Comparison of ENCODE assay signal across 8 cellular contexts in the genomic region with DNA sequence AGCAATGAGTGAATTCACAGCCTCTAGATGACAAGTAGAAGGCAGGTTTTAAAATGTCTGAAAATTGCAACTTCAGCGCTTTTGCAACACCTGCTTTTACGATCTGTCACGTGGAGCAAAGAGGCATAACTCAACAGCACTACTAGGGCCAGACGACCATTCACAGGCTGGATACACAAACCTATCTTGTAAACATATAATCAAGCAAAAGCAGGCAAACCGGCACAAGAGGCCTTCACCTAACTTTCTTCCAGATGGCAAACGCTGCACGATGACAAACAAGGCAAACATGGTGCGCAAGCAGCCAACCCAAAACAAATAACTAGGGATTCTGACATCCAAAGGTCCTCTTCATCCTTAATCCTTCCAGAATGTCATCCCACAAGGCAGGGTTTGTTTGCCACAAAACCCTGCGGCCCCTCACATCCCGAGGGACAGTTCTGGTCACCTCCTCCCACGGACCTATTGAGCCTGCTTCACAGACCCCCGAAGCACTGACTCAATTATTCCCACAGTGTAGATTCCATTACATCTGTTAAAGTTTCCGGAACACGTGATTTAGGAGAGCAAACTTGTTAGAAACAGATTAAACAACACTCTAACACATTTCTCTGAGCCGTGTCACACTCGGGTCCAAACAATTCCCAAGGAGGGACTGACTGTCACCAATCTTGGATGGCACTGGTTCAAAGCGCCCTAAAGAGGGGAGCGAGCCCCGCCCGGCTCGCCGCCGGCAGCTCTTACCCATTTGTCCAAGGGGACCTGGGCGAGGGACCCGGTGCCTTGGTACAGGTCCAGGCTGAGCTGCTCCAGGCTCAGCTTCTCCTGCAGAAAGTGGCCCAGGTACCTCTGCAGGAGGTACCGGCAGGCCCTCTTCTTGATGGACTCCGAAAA. TPM values are rescaled to one million over a fixed set of nuclear protein-coding genes. Genes with fewer than 3 reads are reported as not detected.
DNase-seq lines count a peak whose midpoint lies in the region; ATAC-seq and TF ChIP-seq lines count a peak whose summit lies in the region.

No MANE protein-coding gene starts in this region.

- peak overlapping the region; percentile 93 for H2AFZ ChIP-seq in osteoblast (ENCODE audit: low read length)

- no peaks in the 10 kb centered on the region for H3K9me3 ChIP-seq in RWPE2 (ENCODE audit: severe bottlenecking)
- H3K9me3 ChIP-seq in osteoblast (ENCODE audit: low read depth, low read length), result no peaks in the 10 kb centered on the region
- H3K9me3 ChIP-seq in uterus, result no peaks in the 10 kb centered on the region

- peak; percentile 59 for DNase-seq in CD1c-positive myeloid dendritic cell (ENCODE audit: extremely low spot score)
- DNase-seq in HuH-7 (ENCODE audit: low spot score), result peak; percentile 37
- no peak for DNase-seq in RWPE2 (ENCODE audit: low spot score)
- peak; percentile 24 for DNase-seq in activated gamma-delta T cell treated with anti-CD3 and anti-CD28 coated beads, Interleukin-2, amount 50 U/mL, for 16 hours (ENCODE audit: low read depth)
- DNase-seq in germinal center (ENCODE audit: low spot score), result peak; percentile 17
- DNase-seq in osteoblast (ENCODE audit: insufficient read length, low spot score, missing footprints), result peak; percentile 76
- peak in 1 of 2 donors; percentile 31 for DNase-seq in uterus

- ATAC-seq in GM19467 (IDR thresholded peaks at IDR 0.05; ENCODE audit: unreplicated experiment), result peak; percentile 4
- peak; percentile 37 for ATAC-seq in RWPE2 (ENCODE audit: low read depth)

- TF ChIP-seq POLR2A in uterus (IDR thresholded peaks at IDR 0.05), result no peak

- H3K79me2 ChIP-seq in osteoblast (ENCODE audit: insufficient read depth, low read length), result peaks cover 90% of the 10 kb centered on the region

- H3K27ac ChIP-seq in RWPE2 (ENCODE audit: poor library complexity, severe bottlenecking) (peak overlapping the region; percentile 47), osteoblast (ENCODE audit: low read depth, low read length) (peak overlapping the region; percentile 85), uterus (peak overlapping the region; percentile 94 to 98)

- H3K27me3 ChIP-seq in RWPE2 (ENCODE audit: insufficient read depth, poor library complexity, severe bottlenecking) (no peaks in the 10 kb centered on the region), osteoblast (ENCODE audit: insufficient read depth, low read length) (no peaks in the 10 kb centered on the region), uterus (no peaks in the 10 kb centered on the region)

- intact Hi-C loops in uterus (cut with DNase I; ENCODE audit: low total_unique reads), result no loop called here

- H3K36me3 ChIP-seq in RWPE2 (ENCODE audit: low read depth), result peaks cover 6% of the 10 kb centered on the region; the same call in 1 of the 2 replicates
- H3K36me3 ChIP-seq in osteoblast (ENCODE audit: insufficient read depth, low read length), result no peaks in the 10 kb centered on the region
- H3K36me3 ChIP-seq in uterus, result no peaks in the 10 kb centered on the region

- peaks cover 18% of the 10 kb centered on the region for H3K4me1 ChIP-seq in RWPE2 (ENCODE audit: insufficient read depth, poor library complexity, severe bottlenecking)
- H3K4me1 ChIP-seq in osteoblast (ENCODE audit: insufficient read depth, low read length), result peaks cover 22% of the 10 kb centered on the region
- no peaks in the 10 kb centered on the region for H3K4me1 ChIP-seq in uterus

- no peak for TF ChIP-seq CTCF in RWPE2 (IDR thresholded peaks at IDR 0.05; ENCODE audit: poor library complexity, severe bottlenecking)
- no peak for TF ChIP-seq CTCF in osteoblast (IDR thresholded peaks at IDR 0.05; ENCODE audit: extremely low read depth, low read depth, low read length)
- no peak for TF ChIP-seq CTCF in uterus (IDR thresholded peaks at IDR 0.05)

- H3K4me2 ChIP-seq in osteoblast (ENCODE audit: insufficient read depth, low read length), result peak overlapping the region; percentile 100

- H3K4me3 ChIP-seq in RWPE2 (ENCODE audit: severe bottlenecking) (peak overlapping the region; percentile 97), osteoblast (ENCODE audit: insufficient read depth, low read length) (peak overlapping the region; percentile 96), uterus (peak overlapping the region; percentile 99)

- peaks cover 41% of the 10 kb centered on the region for H4K20me1 ChIP-seq in osteoblast (ENCODE audit: insufficient read depth, low read length)

RNA-seq across cellular contexts. Expression of a gene that starts 0.8 kb away (rescaled TPM):
- total RNA-seq in osteoblast (35.1 and 43.0 TPM in 2 replicates), uterus (10 to 100 TPM; 17.1 to 56.6 (median 41.6) TPM)

RNA-seq across cellular contexts. Expression of a gene that starts 1.0 kb away (rescaled TPM):
- 22.4 and 26.8 TPM in 2 replicates for total RNA-seq in osteoblast
- total RNA-seq in uterus, result 10 to 100 TPM; 11.5 to 33.0 (median 15.7) TPM

RNA-seq across cellular contexts. Expression of a gene that starts 29.6 kb away (rescaled TPM):
- 0.29 and 1.4 TPM in 2 replicates for total RNA-seq in osteoblast
- total RNA-seq in uterus, result 1 to 10 TPM in 2 of 4 donors, under 1 TPM in 1, not detected in 1; 0.29 to 9.7 (median 1.8) TPM
